Comparison of ENCODE assay signal across 1 cellular context in the genomic region with DNA sequence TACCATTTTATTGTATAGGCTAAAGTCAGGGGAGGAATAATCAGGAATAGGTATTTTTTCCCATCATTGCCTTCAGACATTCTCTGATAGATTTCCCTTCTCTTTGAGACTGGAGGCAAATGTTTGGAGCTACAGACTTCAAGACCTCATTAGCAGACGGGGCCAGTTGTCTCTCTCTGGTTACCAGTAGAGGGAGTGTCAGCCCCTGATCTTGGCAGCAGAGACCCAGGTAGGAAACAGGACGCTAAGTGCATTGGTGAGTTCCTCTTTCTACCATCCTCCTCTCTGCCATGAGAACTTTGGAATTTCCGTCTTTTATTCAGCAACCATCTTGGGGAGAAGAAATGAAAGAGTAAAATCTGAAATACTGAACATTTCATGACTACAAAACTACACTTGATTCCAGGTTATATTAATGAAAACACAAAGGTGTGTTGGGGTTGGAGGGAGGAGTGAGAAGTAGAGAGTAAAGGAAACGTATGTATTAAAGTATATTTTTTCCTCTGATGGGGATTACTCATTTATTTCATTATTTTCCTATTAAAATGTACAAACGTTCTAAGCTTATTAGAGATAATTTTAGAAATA.
TF ChIP-seq lines count a peak whose summit lies in the region.

No MANE protein-coding gene starts in this region.

TF ChIP-seq in A549, 52 proteins besides CTCF, POLR2A, EP300 and RAD21 (continued from another document):
- TF ChIP-seq, protein P1, sequence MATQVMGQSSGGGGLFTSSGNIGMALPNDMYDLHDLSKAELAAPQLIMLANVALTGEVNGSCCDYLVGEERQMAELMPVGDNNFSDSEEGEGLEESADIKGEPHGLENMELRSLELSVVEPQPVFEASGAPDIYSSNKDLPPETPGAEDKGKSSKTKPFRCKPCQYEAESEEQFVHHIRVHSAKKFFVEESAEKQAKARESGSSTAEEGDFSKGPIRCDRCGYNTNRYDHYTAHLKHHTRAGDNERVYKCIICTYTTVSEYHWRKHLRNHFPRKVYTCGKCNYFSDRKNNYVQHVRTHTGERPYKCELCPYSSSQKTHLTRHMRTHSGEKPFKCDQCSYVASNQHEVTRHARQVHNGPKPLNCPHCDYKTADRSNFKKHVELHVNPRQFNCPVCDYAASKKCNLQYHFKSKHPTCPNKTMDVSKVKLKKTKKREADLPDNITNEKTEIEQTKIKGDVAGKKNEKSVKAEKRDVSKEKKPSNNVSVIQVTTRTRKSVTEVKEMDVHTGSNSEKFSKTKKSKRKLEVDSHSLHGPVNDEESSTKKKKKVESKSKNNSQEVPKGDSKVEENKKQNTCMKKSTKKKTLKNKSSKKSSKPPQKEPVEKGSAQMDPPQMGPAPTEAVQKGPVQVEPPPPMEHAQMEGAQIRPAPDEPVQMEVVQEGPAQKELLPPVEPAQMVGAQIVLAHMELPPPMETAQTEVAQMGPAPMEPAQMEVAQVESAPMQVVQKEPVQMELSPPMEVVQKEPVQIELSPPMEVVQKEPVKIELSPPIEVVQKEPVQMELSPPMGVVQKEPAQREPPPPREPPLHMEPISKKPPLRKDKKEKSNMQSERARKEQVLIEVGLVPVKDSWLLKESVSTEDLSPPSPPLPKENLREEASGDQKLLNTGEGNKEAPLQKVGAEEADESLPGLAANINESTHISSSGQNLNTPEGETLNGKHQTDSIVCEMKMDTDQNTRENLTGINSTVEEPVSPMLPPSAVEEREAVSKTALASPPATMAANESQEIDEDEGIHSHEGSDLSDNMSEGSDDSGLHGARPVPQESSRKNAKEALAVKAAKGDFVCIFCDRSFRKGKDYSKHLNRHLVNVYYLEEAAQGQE (IDR thresholded peaks at IDR 0.05): no peak
